In the genomic region with DNA sequence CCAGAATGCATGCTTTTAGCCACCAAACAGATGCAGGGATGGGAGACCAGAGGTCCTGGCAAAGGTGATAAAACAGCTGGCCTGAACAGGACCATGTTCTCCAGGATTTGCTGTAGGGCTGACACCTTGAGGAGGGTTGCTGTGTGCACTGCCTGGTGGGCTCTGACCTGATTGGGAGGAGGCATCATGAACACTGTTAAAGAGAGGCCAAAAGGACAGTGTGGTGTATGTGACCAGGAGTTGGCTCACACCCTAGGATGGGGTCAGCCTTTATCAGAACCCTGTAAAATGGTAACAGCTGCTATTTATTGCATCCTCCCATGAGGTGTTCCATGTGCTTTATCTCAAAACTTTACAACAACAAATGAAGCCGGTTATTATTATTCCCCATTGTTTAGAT, we compare ENCODE assay signal across 20 cellular contexts. TPM values are rescaled to one million over a fixed set of nuclear protein-coding genes. Genes with fewer than 3 reads are reported as not detected.
A peak's percentile ranks its signal among the peaks of the same experiment; 100 is the strongest.
DNase-seq lines count a peak whose midpoint lies in the region; ATAC-seq and TF ChIP-seq lines count a peak whose summit lies in the region.
"Had no signal": no experiment of that assay in that cellular context is flagged by ENCODE, and none has a peak within 500 bp of the region (broad histone marks: within the 10 kb centered on the region; RNA-seq: fewer than 3 reads in every experiment).

No MANE protein-coding gene starts in this region.

- H3K9me2 ChIP-seq in OCI-LY7 (ENCODE audit: insufficient read depth, low read length) = no peaks in the 10 kb centered on the region

- no peaks in the 10 kb centered on the region for H3K9me3 Mint-ChIP-seq in natural killer cell treated with Interleukin-12 subunit alpha and Interleukin-12 subunit beta and Interleukin-15 and Interleukin-18, amount 100 ng/mL, for 72 hours
- no peaks in the 10 kb centered on the region for H3K9me3 Mint-ChIP-seq in natural killer cell
- H3K9me3 Mint-ChIP-seq: CD8-positive, alpha-beta T cell had no signal

- CTCF ChIA-PET in OCI-LY7 (lab: Charles Lee; ENCODE audit: unreplicated experiment) = no interaction called here

- POLR2A ChIA-PET in OCI-LY7 (lab: Charles Lee) = no interaction called here

- H3K4me1 ChIP-seq in mesendoderm (ENCODE audit: control insufficient read depth, low read depth, low read length) = peaks cover 26% of the 10 kb centered on the region
- no peaks in the 10 kb centered on the region for H3K4me1 ChIP-seq in upper lobe of right lung
- peaks cover 7% of the 10 kb centered on the region for H3K4me1 ChIP-seq in OCI-LY7 (ENCODE audit: insufficient read depth, low read length, poor library complexity, severe bottlenecking)
- H3K4me1 ChIP-seq: A549, Caco-2 had no signal

- no peak for TF ChIP-seq CTCF in natural killer cell (IDR thresholded peaks at IDR 0.05)
- TF ChIP-seq CTCF in upper lobe of right lung (IDR thresholded peaks at IDR 0.05) = no peak
- no peak for TF ChIP-seq CTCF in OCI-LY7 (conservative IDR thresholded peaks at IDR 0.05; ENCODE audit: low read length)

- H3K4me3 ChIP-seq in mesendoderm (ENCODE audit: low read length) = no peak overlapping the region
- H3K4me3 ChIP-seq in upper lobe of right lung = no peak overlapping the region
- no peak overlapping the region for H3K4me3 ChIP-seq in OCI-LY7 (ENCODE audit: low read depth, low read length, poor library complexity, severe bottlenecking)
- H3K4me3 ChIP-seq: A549; BLaER1 treated with 17β-estradiol and CSF1 and Interleukin-3, amounts not matched to agents 10 nM and 100 nM had no signal

- H3K27me3 ChIP-seq in mesendoderm (ENCODE audit: insufficient read depth, low read length, poor library complexity) (no peaks in the 10 kb centered on the region), upper lobe of right lung (peaks cover 5% of the 10 kb centered on the region)
- H3K27me3 ChIP-seq: BLaER1 treated with 17β-estradiol and CSF1 and Interleukin-3, amounts not matched to agents 10 nM and 100 nM had no signal

- peak overlapping the region; percentile 70 for H2BK5ac ChIP-seq in mesendoderm (ENCODE audit: low read length)

- H3K79me2 ChIP-seq in mesendoderm (ENCODE audit: control insufficient read depth, insufficient read depth, low read length) = no peaks in the 10 kb centered on the region
- no peaks in the 10 kb centered on the region for H3K79me2 ChIP-seq in OCI-LY7 (ENCODE audit: insufficient read depth, low read depth, low read length)

- intact Hi-C loops in natural killer cell (cut with micrococcal nuclease) (no loop called here), upper lobe of right lung (cut with DNase I) (no loop called here), OCI-LY7 (cut with micrococcal nuclease; ENCODE audit: unreplicated experiment) (no loop called here)

- H2BK15ac ChIP-seq in mesendoderm (replicated peaks; ENCODE audit: low read depth) = no peak overlapping the region

- no peak for ATAC-seq in natural killer cell treated with Interleukin-12 subunit alpha and Interleukin-12 subunit beta and Interleukin-15 and Interleukin-18, amount 100 ng/mL, for 72 hours
- no peak for ATAC-seq in natural killer cell
- peak; percentile 17 for ATAC-seq in upper lobe of right lung
- ATAC-seq: A549; CD8-positive, alpha-beta T cell had no signal

- no peak overlapping the region for H3K4ac ChIP-seq in mesendoderm (ENCODE audit: low read depth, low read length)

- no peak overlapping the region for H2BK120ac ChIP-seq in mesendoderm (ENCODE audit: low read depth, low read length)

- H2AFZ ChIP-seq in OCI-LY7 (ENCODE audit: low read length) = no peak overlapping the region

- H3K9me3 ChIP-seq in upper lobe of right lung (no peaks in the 10 kb centered on the region), OCI-LY7 (ENCODE audit: low read length) (no peaks in the 10 kb centered on the region)
- H3K9me3 ChIP-seq: A549; BLaER1 treated with 17β-estradiol and CSF1 and Interleukin-3, amounts not matched to agents 10 nM and 100 nM; Caco-2 had no signal

- H4K5ac ChIP-seq in mesendoderm (ENCODE audit: low read length) = no peak overlapping the region

- H3K27me3 Mint-ChIP-seq in natural killer cell treated with Interleukin-12 subunit alpha and Interleukin-12 subunit beta and Interleukin-15 and Interleukin-18, amount 100 ng/mL, for 72 hours = peaks cover 19% of the 10 kb centered on the region in 2 donors
- peaks cover 20 to 22% of the 10 kb centered on the region in 2 donors for H3K27me3 Mint-ChIP-seq in natural killer cell (ENCODE audit: low read depth in 2 of 2)

- H3K36me3 ChIP-seq in mesendoderm (ENCODE audit: control insufficient read depth, insufficient read depth, low read length) (no peaks in the 10 kb centered on the region), upper lobe of right lung (no peaks in the 10 kb centered on the region), OCI-LY7 (ENCODE audit: insufficient read depth, low read length) (no peaks in the 10 kb centered on the region)
- H3K36me3 ChIP-seq: BLaER1 treated with 17β-estradiol and CSF1 and Interleukin-3, amounts not matched to agents 10 nM and 100 nM had no signal

- H3K18ac ChIP-seq in mesendoderm (ENCODE audit: low read length) = peak overlapping the region; percentile 15

- no peaks in the 10 kb centered on the region for H3K36me3 Mint-ChIP-seq in natural killer cell treated with Interleukin-12 subunit alpha and Interleukin-12 subunit beta and Interleukin-15 and Interleukin-18, amount 100 ng/mL, for 72 hours
- H3K36me3 Mint-ChIP-seq in natural killer cell = no peaks in the 10 kb centered on the region
- H3K36me3 Mint-ChIP-seq: CD8-positive, alpha-beta T cell had no signal

- no peak overlapping the region for H3K27ac Mint-ChIP-seq in natural killer cell treated with Interleukin-12 subunit alpha and Interleukin-12 subunit beta and Interleukin-15 and Interleukin-18, amount 100 ng/mL, for 72 hours
- no peak overlapping the region for H3K27ac Mint-ChIP-seq in natural killer cell
- H3K27ac Mint-ChIP-seq: B cell; CD4-positive, alpha-beta T cell; CD8-positive, alpha-beta T cell had no signal

- H3K27ac ChIP-seq in mesendoderm (ENCODE audit: low read depth, low read length) (peak overlapping the region; percentile 53), upper lobe of right lung (no peak overlapping the region), OCI-LY7 (ENCODE audit: low read depth, low read length, poor library complexity, severe bottlenecking) (no peak overlapping the region)
- H3K27ac ChIP-seq: 22Rv1; A549; BLaER1 treated with 17β-estradiol and CSF1 and Interleukin-3, amounts not matched to agents 10 nM and 100 nM; C4-2B had no signal

- no peaks in the 10 kb centered on the region for H3K4me1 Mint-ChIP-seq in natural killer cell treated with Interleukin-12 subunit alpha and Interleukin-12 subunit beta and Interleukin-15 and Interleukin-18, amount 100 ng/mL, for 72 hours (ENCODE audit: low read depth in 2 of 2)
- no peaks in the 10 kb centered on the region for H3K4me1 Mint-ChIP-seq in natural killer cell
- H3K4me1 Mint-ChIP-seq: B cell had no signal

- H3K4me2 ChIP-seq in mesendoderm (ENCODE audit: low read length) = no peak overlapping the region
- no peak overlapping the region for H3K4me2 ChIP-seq in OCI-LY7 (ENCODE audit: low read length)
- H3K4me2 ChIP-seq: A549; BLaER1 treated with 17β-estradiol and CSF1 and Interleukin-3, amounts not matched to agents 10 nM and 100 nM had no signal

- no TSS peak for BruUV-seq in OCI-LY7 (replicated peaks; lab: Mats Ljungman, UMichigan)

- DNase-seq in natural killer cell treated with Interleukin-12 subunit alpha and Interleukin-12 subunit beta and Interleukin-15 and Interleukin-18, amount 100 ng/mL, for 72 hours (ENCODE audit: low spot score) = peak; percentile 6
- no peak for DNase-seq in natural killer cell
- DNase-seq in mesendoderm = peak; percentile 93
- no peak for DNase-seq in upper lobe of right lung
- no peak for DNase-seq in OCI-LY7 (ENCODE audit: low spot score)
- DNase-seq in foreskin melanocyte = no peak
- DNase-seq: AML-193; Caco-2; Calu3; CD4-positive, alpha-beta T cell; CD8-positive, alpha-beta T cell; DMS79 treated with DMSO at 0.1 percent for 48 hours; GF-D8 had no signal

- peak overlapping the region; percentile 1 for H3K9ac ChIP-seq in mesendoderm (ENCODE audit: low read length)
- H3K9ac ChIP-seq: BLaER1 treated with 17β-estradiol and CSF1 and Interleukin-3, amounts not matched to agents 10 nM and 100 nM had no signal

- H2AK5ac ChIP-seq in mesendoderm (ENCODE audit: low read length) = no peak overlapping the region

- no peaks in the 10 kb centered on the region for H4K20me1 ChIP-seq in OCI-LY7 (ENCODE audit: insufficient read depth, low read length)
- H4K20me1 ChIP-seq: BLaER1 treated with 17β-estradiol and CSF1 and Interleukin-3, amounts not matched to agents 10 nM and 100 nM had no signal

- WGBS in mesendoderm (ENCODE audit: extremely low coverage, insufficient coverage, low lambda C conversion rate) = no CpG with 5 or more reads among the region's 1 CpG

- H3K56ac ChIP-seq in mesendoderm (ENCODE audit: low read length) = peak overlapping the region; percentile 54

- H4K8ac ChIP-seq in mesendoderm (ENCODE audit: low read depth, low read length) = no peak overlapping the region

- no peak overlapping the region for H3K23ac ChIP-seq in mesendoderm (ENCODE audit: low read length)

- H3K79me1 ChIP-seq in mesendoderm (ENCODE audit: low read length) = no peaks in the 10 kb centered on the region

- H3K4me3 Mint-ChIP-seq in natural killer cell treated with Interleukin-12 subunit alpha and Interleukin-12 subunit beta and Interleukin-15 and Interleukin-18, amount 100 ng/mL, for 72 hours = no peak overlapping the region
- no peak overlapping the region for H3K4me3 Mint-ChIP-seq in natural killer cell
- H3K4me3 Mint-ChIP-seq: B cell; CD4-positive, alpha-beta T cell; CD8-positive, alpha-beta T cell had no signal

RNA-seq across cellular contexts. Expression of a gene that starts 8.8 kb away (rescaled TPM):
- total RNA-seq in natural killer cell treated with Interleukin-12 subunit alpha and Interleukin-12 subunit beta and Interleukin-15 and Interleukin-18, amount 100 ng/mL, for 72 hours = not detected
- total RNA-seq in natural killer cell = under 1 TPM in 1 of 3 donors, not detected in 2; 0.30 TPM
- polyA plus RNA-seq in mesendoderm (2013, experiment 1 of 2) = 0.37 TPM
- 0.34 TPM for polyA plus RNA-seq in mesendoderm (2013, experiment 2 of 2)
- 2.9 TPM for total RNA-seq in upper lobe of right lung
- 0.18 TPM in 1 of 2 replicates, not detected in the other for total RNA-seq in OCI-LY7 (2014; rRNA removed; shearing (Covaris generic))
- total RNA-seq in OCI-LY7 (2022) = not detected in 2 replicates
- total RNA-seq: A172; B cell; Calu3; CD4-positive, alpha-beta T cell; CD8-positive, alpha-beta T cell had no signal
- polyA plus RNA-seq: A549, BJ had no signal

Comparison
In these comparisons a context has a peak if more than half of its experiments do, and no peak if none do; other contexts are left out.
1. DNase-seq: peak in natural killer cell treated with Interleukin-12 subunit alpha and Interleukin-12 subunit beta and Interleukin-15 and Interleukin-18, amount 100 ng/mL, for 72 hours (single experiment) and mesendoderm (single experiment); none in natural killer cell (single experiment), upper lobe of right lung (single experiment), OCI-LY7 (single experiment) and foreskin melanocyte (single experiment).